In genomic region chr16:28990375-28991040, GRCh38 we compare ENCODE assay signal across 12 cellular contexts. TPM values are rescaled to one million over a fixed set of nuclear protein-coding genes. Genes with fewer than 3 reads are reported as not detected.
DNase-seq lines count a peak whose midpoint lies in the region; ATAC-seq lines count a peak whose summit lies in the region.
"Had no signal": no experiment of that assay in that cellular context is flagged by ENCODE, and none has a peak within 500 bp of the region (broad histone marks: within the 10 kb centered on the region; RNA-seq: fewer than 3 reads in every experiment).

No MANE protein-coding gene starts in this region.

- DNase-seq in activated CD4-positive, alpha-beta T cell treated with anti-CD3 and anti-CD28 coated beads for 48 hours = peak; percentile 83
- DNase-seq in activated T-helper 2 cell treated with anti-CD3 and anti-CD28 coated beads, Interferon-gamma antibody, Interleukin-2, Interleukin-4, amounts not matched to agents 10 μg/mL and 5 μg/mL and 100 μg/mL, durations not matched to agents 14 hours and 24 hours and 36 hours (ENCODE audit: low spot score) = peak; percentile 41
- DNase-seq in natural killer cell treated with Interleukin-12 subunit alpha and Interleukin-12 subunit beta and Interleukin-15 and Interleukin-18, amount 100 ng/mL, for 72 hours (ENCODE audit: low spot score) = no peak
- DNase-seq in stimulated activated naive CD8-positive, alpha-beta T cell treated with anti-CD3 and anti-CD28 coated beads, Interleukin-15, amount 100 ng/mL, for 72 hours = peak; percentile 62 to 77
- DNase-seq in cortex of kidney (lab: John Stamatoyannopoulos, UW) (no peak), RPMI8226 (no peak), HK-2 (ENCODE audit: unreplicated experiment) (no peak)
- DNase-seq: erythroblast, midbrain, NCI-H226 had no signal

- H3K36me3 Mint-ChIP-seq in activated T-helper 2 cell treated with anti-CD3 and anti-CD28 coated beads, Interferon-gamma antibody, Interleukin-2, Interleukin-4, amounts not matched to agents 10 μg/mL and 5 μg/mL and 100 μg/mL, durations not matched to agents 14 hours and 24 hours and 36 hours (ENCODE audit: low read depth) = peaks cover 57% of the 10 kb centered on the region
- H3K36me3 Mint-ChIP-seq in natural killer cell treated with Interleukin-12 subunit alpha and Interleukin-12 subunit beta and Interleukin-15 and Interleukin-18, amount 100 ng/mL, for 72 hours = peaks cover 9% of the 10 kb centered on the region

- peaks cover 38% of the 10 kb centered on the region for H3K4me1 Mint-ChIP-seq in activated T-helper 2 cell treated with anti-CD3 and anti-CD28 coated beads, Interferon-gamma antibody, Interleukin-2, Interleukin-4, amounts not matched to agents 10 μg/mL and 5 μg/mL and 100 μg/mL, durations not matched to agents 14 hours and 24 hours and 36 hours (ENCODE audit: low read depth)
- H3K4me1 Mint-ChIP-seq in natural killer cell treated with Interleukin-12 subunit alpha and Interleukin-12 subunit beta and Interleukin-15 and Interleukin-18, amount 100 ng/mL, for 72 hours (ENCODE audit: low read depth in 2 of 2) = peaks cover 26 to 28% of the 10 kb centered on the region in 2 donors
- peaks cover 57% of the 10 kb centered on the region for H3K4me1 Mint-ChIP-seq in stimulated activated naive CD8-positive, alpha-beta T cell treated with anti-CD3 and anti-CD28 coated beads, Interleukin-15, amount 100 ng/mL, for 72 hours

- ATAC-seq in natural killer cell treated with Interleukin-12 subunit alpha and Interleukin-12 subunit beta and Interleukin-15 and Interleukin-18, amount 100 ng/mL, for 72 hours = peak; percentile 8 to 83
- peak; percentile 90 for ATAC-seq in stimulated activated naive CD8-positive, alpha-beta T cell treated with anti-CD3 and anti-CD28 coated beads, Interleukin-15, amount 100 ng/mL, for 72 hours

- H3K4me3 Mint-ChIP-seq in activated T-helper 2 cell treated with anti-CD3 and anti-CD28 coated beads, Interferon-gamma antibody, Interleukin-2, Interleukin-4, amounts not matched to agents 10 μg/mL and 5 μg/mL and 100 μg/mL, durations not matched to agents 14 hours and 24 hours and 36 hours (ENCODE audit: low read depth) = peak overlapping the region; percentile 74
- peak overlapping the region; percentile 14 for H3K4me3 Mint-ChIP-seq in natural killer cell treated with Interleukin-12 subunit alpha and Interleukin-12 subunit beta and Interleukin-15 and Interleukin-18, amount 100 ng/mL, for 72 hours
- H3K4me3 Mint-ChIP-seq in stimulated activated naive CD8-positive, alpha-beta T cell treated with anti-CD3 and anti-CD28 coated beads, Interleukin-15, amount 100 ng/mL, for 72 hours = peak overlapping the region; percentile 99 to 100

- no peaks in the 10 kb centered on the region for H3K27me3 Mint-ChIP-seq in activated T-helper 2 cell treated with anti-CD3 and anti-CD28 coated beads, Interferon-gamma antibody, Interleukin-2, Interleukin-4, amounts not matched to agents 10 μg/mL and 5 μg/mL and 100 μg/mL, durations not matched to agents 14 hours and 24 hours and 36 hours (ENCODE audit: low read depth)
- no peaks in the 10 kb centered on the region for H3K27me3 Mint-ChIP-seq in natural killer cell treated with Interleukin-12 subunit alpha and Interleukin-12 subunit beta and Interleukin-15 and Interleukin-18, amount 100 ng/mL, for 72 hours
- H3K27me3 Mint-ChIP-seq in stimulated activated naive CD8-positive, alpha-beta T cell treated with anti-CD3 and anti-CD28 coated beads, Interleukin-15, amount 100 ng/mL, for 72 hours = no peaks in the 10 kb centered on the region

- H3K27ac Mint-ChIP-seq in activated T-helper 2 cell treated with anti-CD3 and anti-CD28 coated beads, Interferon-gamma antibody, Interleukin-2, Interleukin-4, amounts not matched to agents 10 μg/mL and 5 μg/mL and 100 μg/mL, durations not matched to agents 14 hours and 24 hours and 36 hours = peak overlapping the region; percentile 92
- peak overlapping the region; percentile 53 to 72 for H3K27ac Mint-ChIP-seq in natural killer cell treated with Interleukin-12 subunit alpha and Interleukin-12 subunit beta and Interleukin-15 and Interleukin-18, amount 100 ng/mL, for 72 hours
- H3K27ac Mint-ChIP-seq in stimulated activated naive CD8-positive, alpha-beta T cell treated with anti-CD3 and anti-CD28 coated beads, Interleukin-15, amount 100 ng/mL, for 72 hours = peak overlapping the region; percentile 77 to 96

- intact Hi-C loops in activated T-helper 2 cell treated with anti-CD3 and anti-CD28 coated beads, Interferon-gamma antibody, Interleukin-2, Interleukin-4, amounts not matched to agents 10 μg/mL and 5 μg/mL and 100 μg/mL, durations not matched to agents 14 hours and 24 hours and 36 hours (cut with micrococcal nuclease) = loop anchor here (2.0 kb wide), 1 partner anchor 18 kb away; no protein-coding TSS in a partner anchor

- peaks cover 8% of the 10 kb centered on the region for H3K9me3 Mint-ChIP-seq in activated T-helper 2 cell treated with anti-CD3 and anti-CD28 coated beads, Interferon-gamma antibody, Interleukin-2, Interleukin-4, amounts not matched to agents 10 μg/mL and 5 μg/mL and 100 μg/mL, durations not matched to agents 14 hours and 24 hours and 36 hours
- H3K9me3 Mint-ChIP-seq in natural killer cell treated with Interleukin-12 subunit alpha and Interleukin-12 subunit beta and Interleukin-15 and Interleukin-18, amount 100 ng/mL, for 72 hours = no peaks in the 10 kb centered on the region
- peaks cover 9 to 12% of the 10 kb centered on the region in 2 donors for H3K9me3 Mint-ChIP-seq in stimulated activated naive CD8-positive, alpha-beta T cell treated with anti-CD3 and anti-CD28 coated beads, Interleukin-15, amount 100 ng/mL, for 72 hours

RNA-seq across cellular contexts. Expression of gene LAT, which starts 5.7 kb away (rescaled TPM):
- 273 and 294 TPM in 2 replicates for total RNA-seq in activated T-helper 2 cell treated with anti-CD3 and anti-CD28 coated beads, Interferon-gamma antibody, Interleukin-2, Interleukin-4, amounts not matched to agents 10 μg/mL and 5 μg/mL and 100 μg/mL, durations not matched to agents 14 hours and 24 hours and 36 hours
- 100 to 1,000 TPM in 1 of 2 donors, 10 to 100 TPM in 1; 56.3 to 108 TPM for total RNA-seq in natural killer cell treated with Interleukin-12 subunit alpha and Interleukin-12 subunit beta and Interleukin-15 and Interleukin-18, amount 100 ng/mL, for 72 hours

RNA-seq across cellular contexts. Expression of gene SPNS1, which starts 15.9 kb away (rescaled TPM):
- total RNA-seq in activated T-helper 2 cell treated with anti-CD3 and anti-CD28 coated beads, Interferon-gamma antibody, Interleukin-2, Interleukin-4, amounts not matched to agents 10 μg/mL and 5 μg/mL and 100 μg/mL, durations not matched to agents 14 hours and 24 hours and 36 hours = 22.0 and 25.8 TPM in 2 replicates
- total RNA-seq in natural killer cell treated with Interleukin-12 subunit alpha and Interleukin-12 subunit beta and Interleukin-15 and Interleukin-18, amount 100 ng/mL, for 72 hours = 10 to 100 TPM; 30.1 to 41.3 TPM

RNA-seq across cellular contexts. Expression of gene NFATC2IP, which starts 39.8 kb away (rescaled TPM):
- total RNA-seq in activated T-helper 2 cell treated with anti-CD3 and anti-CD28 coated beads, Interferon-gamma antibody, Interleukin-2, Interleukin-4, amounts not matched to agents 10 μg/mL and 5 μg/mL and 100 μg/mL, durations not matched to agents 14 hours and 24 hours and 36 hours = 98.3 and 106 TPM in 2 replicates
- 100 to 1,000 TPM in 1 of 2 donors, 10 to 100 TPM in 1; 95.4 to 153 TPM for total RNA-seq in natural killer cell treated with Interleukin-12 subunit alpha and Interleukin-12 subunit beta and Interleukin-15 and Interleukin-18, amount 100 ng/mL, for 72 hours

RNA-seq across cellular contexts. Expression of gene CD19, which starts 58.7 kb away (rescaled TPM):
- total RNA-seq in activated T-helper 2 cell treated with anti-CD3 and anti-CD28 coated beads, Interferon-gamma antibody, Interleukin-2, Interleukin-4, amounts not matched to agents 10 μg/mL and 5 μg/mL and 100 μg/mL, durations not matched to agents 14 hours and 24 hours and 36 hours = 0.18 and 0.23 TPM in 2 replicates
- 1 to 10 TPM in 1 of 2 donors, not detected in 1; 1.7 TPM for total RNA-seq in natural killer cell treated with Interleukin-12 subunit alpha and Interleukin-12 subunit beta and Interleukin-15 and Interleukin-18, amount 100 ng/mL, for 72 hours
- total RNA-seq: bronchial epithelial cell, renal cortical epithelial cell had no signal

Comparison
In these comparisons a context has a peak if more than half of its experiments do, and no peak if none do; other contexts are left out.
1. DNase-seq: peak in activated CD4-positive, alpha-beta T cell treated with anti-CD3 and anti-CD28 coated beads for 48 hours (single experiment), activated T-helper 2 cell treated with anti-CD3 and anti-CD28 coated beads, Interferon-gamma antibody, Interleukin-2, Interleukin-4, amounts not matched to agents 10 μg/mL and 5 μg/mL and 100 μg/mL, durations not matched to agents 14 hours and 24 hours and 36 hours (single experiment) and stimulated activated naive CD8-positive, alpha-beta T cell treated with anti-CD3 and anti-CD28 coated beads, Interleukin-15, amount 100 ng/mL, for 72 hours (2 of 2); none in natural killer cell treated with Interleukin-12 subunit alpha and Interleukin-12 subunit beta and Interleukin-15 and Interleukin-18, amount 100 ng/mL, for 72 hours (single experiment), cortex of kidney (single experiment), RPMI8226 (single experiment) and HK-2 (single experiment).
2. H3K4me3 Mint-ChIP-seq: peak in every context shown above with its lines; median percentile 100 in stimulated activated naive CD8-positive, alpha-beta T cell treated with anti-CD3 and anti-CD28 coated beads, Interleukin-15, amount 100 ng/mL, for 72 hours; 74 in activated T-helper 2 cell treated with anti-CD3 and anti-CD28 coated beads, Interferon-gamma antibody, Interleukin-2, Interleukin-4, amounts not matched to agents 10 μg/mL and 5 μg/mL and 100 μg/mL, durations not matched to agents 14 hours and 24 hours and 36 hours; 14 in natural killer cell treated with Interleukin-12 subunit alpha and Interleukin-12 subunit beta and Interleukin-15 and Interleukin-18, amount 100 ng/mL, for 72 hours.
3. Peak in every context shown above with its lines, with median percentiles within 50 percentile points of each other: H3K27ac Mint-ChIP-seq.